ENCODE assay signal across 9 cellular contexts in the genomic region with DNA sequence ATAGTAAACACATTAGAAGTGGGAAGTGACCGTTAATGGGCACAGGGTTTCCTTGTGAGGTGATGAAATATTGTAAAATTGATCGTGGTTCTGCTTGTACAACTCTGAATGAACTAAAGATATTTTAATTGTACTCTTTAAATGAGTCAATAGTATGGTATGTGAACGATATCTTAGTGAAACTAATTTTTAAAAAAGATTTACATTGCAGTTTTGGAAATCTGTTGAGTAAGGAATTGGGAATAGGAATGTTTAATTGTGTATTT. TPM values are rescaled to one million over a fixed set of nuclear protein-coding genes. Genes with fewer than 3 reads are reported as not detected.
DNase-seq lines count a peak whose midpoint lies in the region; ATAC-seq and TF ChIP-seq lines count a peak whose summit lies in the region.
"Had no signal": no experiment of that assay in that cellular context is flagged by ENCODE, and none has a peak within 500 bp of the region (broad histone marks: within the 10 kb centered on the region; RNA-seq: fewer than 3 reads in every experiment).

No MANE protein-coding gene starts in this region.

- no peak overlapping the region for H3K56ac ChIP-seq in mesendoderm (ENCODE audit: low read length)

- WGBS in mesendoderm (ENCODE audit: extremely low coverage, insufficient coverage, low lambda C conversion rate): no CpG with 5 or more reads among the region's 3 CpGs
- WGBS in ovary, 3 donors: 11 to 17% (median 14%) methylated on average over 3 of the region's 3 CpGs

- no peak overlapping the region for H3K4me2 ChIP-seq in mesendoderm (ENCODE audit: low read length)

- peak overlapping the region; percentile 97 for H3K9ac ChIP-seq in mesendoderm (ENCODE audit: low read length)

- peaks cover 6% of the 10 kb centered on the region for H3K79me1 ChIP-seq in mesendoderm (ENCODE audit: low read length)

- H3K27ac ChIP-seq in HEK293 (ENCODE audit: extremely low read depth, low read depth, low read length) (no peak overlapping the region), mesendoderm (ENCODE audit: low read depth, low read length) (no peak overlapping the region), ovary (no peak overlapping the region)

- CTCF ChIA-PET in BJ (lab: Yijun Ruan, JAX) (no interaction called here), HEK293 (lab: Yijun Ruan, JAX) (interaction anchor here (1.1 kb wide), 1 partner anchor 431 kb away, joined by 4 read pairs; no protein-coding TSS in a partner anchor), GM10248 (lab: Yijun Ruan, JAX) (interaction anchor here (1.1 kb wide), 2 partner anchors 11 to 159 kb away, joined by 3 read pairs; no protein-coding TSS in a partner anchor)

- TF ChIP-seq EP300 in ovary (IDR thresholded peaks at IDR 0.05): no peak

- H3K36me3 Mint-ChIP-seq in activated naive CD8-positive, alpha-beta T cell treated with anti-CD3 and anti-CD28 coated beads, Interleukin-2, amount 50 U/mL, for 24 hours (ENCODE audit: low read depth): peaks cover 39% of the 10 kb centered on the region

- peak overlapping the region; percentile 99 for H3K27ac Mint-ChIP-seq in activated naive CD8-positive, alpha-beta T cell treated with anti-CD3 and anti-CD28 coated beads, Interleukin-2, amount 50 U/mL, for 24 hours

- H3K27me3 ChIP-seq in BJ (ENCODE audit: control insufficient read depth, insufficient read depth, low read length) (no peaks in the 10 kb centered on the region), mesendoderm (ENCODE audit: insufficient read depth, low read length, poor library complexity) (no peaks in the 10 kb centered on the region), ovary (no peaks in the 10 kb centered on the region)

- no peak overlapping the region for H4K5ac ChIP-seq in mesendoderm (ENCODE audit: low read length)

- DNase-seq in BJ (ENCODE audit: low read depth): no peak
- no peak for DNase-seq in activated naive CD8-positive, alpha-beta T cell treated with anti-CD3 and anti-CD28 coated beads, Interleukin-2, amount 50 U/mL, for 24 hours
- no peak for DNase-seq in mesendoderm
- DNase-seq in ovary: no peak
- DNase-seq in GM10248 (ENCODE audit: extremely low spot score): no peak
- DNase-seq in GM19238 (ENCODE audit: insufficient read length, low spot score): no peak
- DNase-seq: NCI-H2081 had no signal

- no peak overlapping the region for H3K4ac ChIP-seq in mesendoderm (ENCODE audit: low read depth, low read length)

- peaks cover 57% of the 10 kb centered on the region for H3K4me1 Mint-ChIP-seq in activated naive CD8-positive, alpha-beta T cell treated with anti-CD3 and anti-CD28 coated beads, Interleukin-2, amount 50 U/mL, for 24 hours

- POLR2A ChIA-PET in BJ (lab: Charles Lee): no interaction called here
- POLR2A ChIA-PET in HEK293 (lab: Yijun Ruan, JAX): interaction anchor here (1.2 kb wide), 1 partner anchor 62 kb away, joined by 3 read pairs; a partner anchor contains a TSS
- POLR2A ChIA-PET in GM10248 (lab: Yijun Ruan, JAX): no interaction called here

- no peak overlapping the region for H3K23ac ChIP-seq in mesendoderm (ENCODE audit: low read length)

- H2AK5ac ChIP-seq in mesendoderm (ENCODE audit: low read length): no peak overlapping the region

- no peaks in the 10 kb centered on the region for H3K27me3 Mint-ChIP-seq in activated naive CD8-positive, alpha-beta T cell treated with anti-CD3 and anti-CD28 coated beads, Interleukin-2, amount 50 U/mL, for 24 hours

- H2BK15ac ChIP-seq in mesendoderm (replicated peaks; ENCODE audit: low read depth): no peak overlapping the region

- no peak overlapping the region for H2BK5ac ChIP-seq in mesendoderm (ENCODE audit: low read length)

- H3K4me1 ChIP-seq in HEK293 (ENCODE audit: control insufficient read depth, insufficient read depth, low read length): no peaks in the 10 kb centered on the region; the same call in 1 of the 2 replicates
- H3K4me1 ChIP-seq in mesendoderm (ENCODE audit: control insufficient read depth, low read depth, low read length): peaks cover 2% of the 10 kb centered on the region
- peaks cover 3% of the 10 kb centered on the region for H3K4me1 ChIP-seq in ovary (ENCODE audit: insufficient read depth)

- H3K9me3 Mint-ChIP-seq in activated naive CD8-positive, alpha-beta T cell treated with anti-CD3 and anti-CD28 coated beads, Interleukin-2, amount 50 U/mL, for 24 hours: no peaks in the 10 kb centered on the region

- no peak for ATAC-seq in activated naive CD8-positive, alpha-beta T cell treated with anti-CD3 and anti-CD28 coated beads, Interleukin-2, amount 50 U/mL, for 24 hours
- ATAC-seq in HG03457 (IDR thresholded peaks at IDR 0.05; ENCODE audit: unreplicated experiment): no peak

- H3K9me3 ChIP-seq in HEK293 (ENCODE audit: control insufficient read depth, insufficient read depth, low read depth, low read length): no peaks in the 10 kb centered on the region
- no peaks in the 10 kb centered on the region for H3K9me3 ChIP-seq in ovary

- TF ChIP-seq POLR2A in ovary (IDR thresholded peaks at IDR 0.05): no peak

- no peak overlapping the region for H2BK120ac ChIP-seq in mesendoderm (ENCODE audit: low read depth, low read length)

- no peak overlapping the region for H3K18ac ChIP-seq in mesendoderm (ENCODE audit: low read length)

- peak overlapping the region; percentile 88 for H3K4me3 ChIP-seq in BJ (ENCODE audit: low read depth, low read length)
- peak overlapping the region; percentile 91 for H3K4me3 ChIP-seq in HEK293 (ENCODE audit: low read depth, low read length)
- H3K4me3 ChIP-seq in mesendoderm (ENCODE audit: low read length): no peak overlapping the region
- H3K4me3 ChIP-seq in ovary: no peak overlapping the region

- no peak for TF ChIP-seq CTCF in BJ (IDR thresholded peaks at IDR 0.05; ENCODE audit: insufficient read depth, low read depth, low read length)
- no peak for TF ChIP-seq CTCF in HEK293 (tag by site-specific recombination; IDR thresholded peaks at IDR 0.05)
- TF ChIP-seq CTCF in ovary (IDR thresholded peaks at IDR 0.05): no peak
- TF ChIP-seq CTCF in GM10248 (IDR thresholded peaks at IDR 0.05; ENCODE audit: control extremely low read depth, extremely low read depth, low read depth, missing control alignments): no peak

- H4K8ac ChIP-seq in mesendoderm (ENCODE audit: low read depth, low read length): no peak overlapping the region

- H3K36me3 ChIP-seq in BJ (ENCODE audit: control insufficient read depth, insufficient read depth, low read length) (no peaks in the 10 kb centered on the region), HEK293 (ENCODE audit: control insufficient read depth in 2 of 2, insufficient read depth in 1 of 2, low read length in 2 of 2) (peaks cover 13 to 20% of the 10 kb centered on the region in 2 experiments), mesendoderm (ENCODE audit: control insufficient read depth, insufficient read depth, low read length) (no peaks in the 10 kb centered on the region), ovary (no peaks in the 10 kb centered on the region)

- H3K4me3 Mint-ChIP-seq in activated naive CD8-positive, alpha-beta T cell treated with anti-CD3 and anti-CD28 coated beads, Interleukin-2, amount 50 U/mL, for 24 hours: peak overlapping the region; percentile 85

- intact Hi-C loops in ovary (cut with DNase I): loop anchor here in 1 of 4 donors (10.0 kb wide), 1 partner anchor 126 kb away; a partner anchor contains a TSS

- peaks cover 26% of the 10 kb centered on the region for H3K79me2 ChIP-seq in mesendoderm (ENCODE audit: control insufficient read depth, insufficient read depth, low read length)

TF ChIP-seq in HEK293, 187 proteins besides CTCF, POLR2A, EP300 and RAD21:
- TF ChIP-seq ZFHX2 (tag by site-specific recombination; conservative IDR thresholded peaks at IDR 0.05) (0 out of 2 replicates have a peak, but pooled peaks have one; percentile 3), ZNF707 (tag by site-specific recombination; IDR thresholded peaks at IDR 0.05) (no peak), ZXDB (tag by site-specific recombination; IDR thresholded peaks at IDR 0.05) (peak; percentile 45)
- TF ChIP-seq, protein P1, sequence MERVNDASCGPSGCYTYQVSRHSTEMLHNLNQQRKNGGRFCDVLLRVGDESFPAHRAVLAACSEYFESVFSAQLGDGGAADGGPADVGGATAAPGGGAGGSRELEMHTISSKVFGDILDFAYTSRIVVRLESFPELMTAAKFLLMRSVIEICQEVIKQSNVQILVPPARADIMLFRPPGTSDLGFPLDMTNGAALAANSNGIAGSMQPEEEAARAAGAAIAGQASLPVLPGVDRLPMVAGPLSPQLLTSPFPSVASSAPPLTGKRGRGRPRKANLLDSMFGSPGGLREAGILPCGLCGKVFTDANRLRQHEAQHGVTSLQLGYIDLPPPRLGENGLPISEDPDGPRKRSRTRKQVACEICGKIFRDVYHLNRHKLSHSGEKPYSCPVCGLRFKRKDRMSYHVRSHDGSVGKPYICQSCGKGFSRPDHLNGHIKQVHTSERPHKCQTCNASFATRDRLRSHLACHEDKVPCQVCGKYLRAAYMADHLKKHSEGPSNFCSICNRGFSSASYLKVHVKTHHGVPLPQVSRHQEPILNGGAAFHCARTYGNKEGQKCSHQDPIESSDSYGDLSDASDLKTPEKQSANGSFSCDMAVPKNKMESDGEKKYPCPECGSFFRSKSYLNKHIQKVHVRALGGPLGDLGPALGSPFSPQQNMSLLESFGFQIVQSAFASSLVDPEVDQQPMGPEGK (tag by site-specific recombination; IDR thresholded peaks at IDR 0.05): no peak
- TF ChIP-seq, protein P2, sequence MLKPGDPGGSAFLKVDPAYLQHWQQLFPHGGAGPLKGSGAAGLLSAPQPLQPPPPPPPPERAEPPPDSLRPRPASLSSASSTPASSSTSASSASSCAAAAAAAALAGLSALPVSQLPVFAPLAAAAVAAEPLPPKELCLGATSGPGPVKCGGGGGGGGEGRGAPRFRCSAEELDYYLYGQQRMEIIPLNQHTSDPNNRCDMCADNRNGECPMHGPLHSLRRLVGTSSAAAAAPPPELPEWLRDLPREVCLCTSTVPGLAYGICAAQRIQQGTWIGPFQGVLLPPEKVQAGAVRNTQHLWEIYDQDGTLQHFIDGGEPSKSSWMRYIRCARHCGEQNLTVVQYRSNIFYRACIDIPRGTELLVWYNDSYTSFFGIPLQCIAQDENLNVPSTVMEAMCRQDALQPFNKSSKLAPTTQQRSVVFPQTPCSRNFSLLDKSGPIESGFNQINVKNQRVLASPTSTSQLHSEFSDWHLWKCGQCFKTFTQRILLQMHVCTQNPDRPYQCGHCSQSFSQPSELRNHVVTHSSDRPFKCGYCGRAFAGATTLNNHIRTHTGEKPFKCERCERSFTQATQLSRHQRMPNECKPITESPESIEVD (tag by site-specific recombination; IDR thresholded peaks at IDR 0.05): 0 out of 2 replicates have a peak, but pooled peaks have one; percentile 20

RNA-seq across cellular contexts. Expression of a gene that starts 1.7 kb away (rescaled TPM):
- 44.8 and 61.4 TPM in 2 replicates for polyA plus RNA-seq in BJ (2011; rRNA removed)
- polyA minus RNA-seq in BJ (2011; rRNA and poly(A)+ RNA removed): 31.2 and 39.0 TPM in 2 replicates
- polyA plus RNA-seq in mesendoderm (2013, experiment 1 of 2): 10.8 TPM
- 11.2 TPM for polyA plus RNA-seq in mesendoderm (2013, experiment 2 of 2)
- 10 to 100 TPM; 47.7 to 71.4 (median 54.4) TPM for total RNA-seq in ovary
- polyA plus RNA-seq in ovary: 10 to 100 TPM; 37.0 to 65.4 TPM

RNA-seq across cellular contexts. Expression of a gene that starts 36.8 kb away (rescaled TPM):
- polyA plus RNA-seq in BJ (2011; rRNA removed) (1.3 and 3.0 TPM in 2 replicates), ovary (10 to 100 TPM in 1 of 2 donors, 1 to 10 TPM in 1; 4.6 to 14.8 TPM)
- polyA minus RNA-seq in BJ (2011; rRNA and poly(A)+ RNA removed): 0.85 and 1.8 TPM in 2 replicates
- polyA plus RNA-seq in mesendoderm (2013, experiment 1 of 2): 11.1 TPM
- 12.3 TPM for polyA plus RNA-seq in mesendoderm (2013, experiment 2 of 2)
- total RNA-seq in ovary: 10 to 100 TPM in 4 of 7 donors, 1 to 10 TPM in 3; 6.6 to 13.4 (median 10.5) TPM

Comparison
In these comparisons a context has a peak if more than half of its experiments do, and no peak if none do; other contexts are left out.
1. H3K4me3 ChIP-seq: peak in BJ (single experiment) and HEK293 (single experiment); none in mesendoderm (single experiment) and ovary (single experiment).